Comparison of ENCODE assay signal across 8 cellular contexts in the genomic region with DNA sequence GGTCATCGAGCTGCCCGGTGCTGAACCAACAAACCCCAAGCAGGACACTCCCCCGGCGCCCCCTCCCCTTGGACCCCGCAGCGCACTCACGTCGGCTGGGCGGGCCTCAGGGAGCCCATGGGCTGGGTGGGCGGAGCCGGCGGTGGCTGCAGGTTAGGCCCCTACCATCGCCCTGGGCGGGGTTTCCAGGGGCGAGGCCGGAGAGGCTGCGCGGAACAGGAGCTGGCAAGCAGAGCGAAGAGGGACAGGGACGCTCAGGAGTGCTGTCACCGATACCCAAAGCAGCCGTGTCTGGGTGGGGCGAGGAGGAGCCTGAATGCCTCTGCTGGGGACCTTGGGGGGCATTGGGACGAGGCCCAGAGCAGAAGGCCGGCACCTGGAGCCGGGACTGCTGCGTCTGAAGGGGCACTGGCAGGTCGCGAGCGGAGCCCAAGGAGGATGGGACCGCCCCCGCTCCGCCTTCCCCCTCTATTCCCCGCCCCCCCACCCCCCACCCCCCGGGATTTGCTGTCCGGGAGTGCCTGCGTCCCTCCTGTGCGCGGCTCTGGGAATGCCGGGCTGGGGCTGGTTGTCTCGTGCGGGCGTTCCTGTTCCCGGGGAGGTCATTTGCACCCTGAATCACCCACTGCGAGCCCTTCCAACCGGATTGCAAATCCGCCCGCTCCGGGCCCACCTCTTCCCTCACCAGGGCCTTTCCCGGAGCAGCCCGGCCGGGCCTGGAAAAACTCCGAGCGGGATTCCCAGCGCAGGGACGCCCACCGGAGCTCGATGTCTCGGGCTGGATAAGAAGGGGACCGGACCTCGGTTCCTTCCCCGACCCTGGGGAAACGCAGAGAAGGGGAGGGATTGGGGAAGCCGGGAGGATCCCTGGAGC. TPM values are rescaled to one million over a fixed set of nuclear protein-coding genes. Genes with fewer than 3 reads are reported as not detected.
DNase-seq lines count a peak whose midpoint lies in the region; ATAC-seq, FAIRE-seq and TF ChIP-seq lines count a peak whose summit lies in the region.

No MANE protein-coding gene starts in this region.

- H3K9me3 Mint-ChIP-seq in activated T-cell treated with anti-CD3 and anti-CD28 coated beads, Interleukin-2, amount 50 U/mL, for 4 hours = no peaks in the 10 kb centered on the region

- no peaks in the 10 kb centered on the region for H4K20me1 ChIP-seq in neural cell (ENCODE audit: insufficient read depth)

- H3K36me3 ChIP-seq in neural cell (ENCODE audit: insufficient read depth, low read length) (no peaks in the 10 kb centered on the region), thoracic aorta (peaks cover 15% of the 10 kb centered on the region)

- peaks cover 23% of the 10 kb centered on the region for H3K4me1 Mint-ChIP-seq in activated T-cell treated with anti-CD3 and anti-CD28 coated beads, Interleukin-2, amount 50 U/mL, for 4 hours (ENCODE audit: low read depth)

- no peaks in the 10 kb centered on the region for H3K9me3 ChIP-seq in neural cell (ENCODE audit: low read length)
- H3K9me3 ChIP-seq in thoracic aorta = no peaks in the 10 kb centered on the region

- no peaks in the 10 kb centered on the region for H3K79me2 ChIP-seq in neural cell (replicated peaks; ENCODE audit: insufficient read depth, low read length)

- H3K4me3 ChIP-seq in AG09309 (ENCODE audit: control insufficient read depth, low read depth, low read length) (peak overlapping the region; percentile 50), neural cell (ENCODE audit: low read length) (peak overlapping the region; percentile 56), thoracic aorta (peak overlapping the region; percentile 74)

- no peaks in the 10 kb centered on the region for H3K36me3 Mint-ChIP-seq in activated T-cell treated with anti-CD3 and anti-CD28 coated beads, Interleukin-2, amount 50 U/mL, for 4 hours (ENCODE audit: insufficient read depth)

- no peaks in the 10 kb centered on the region for H3K27me3 Mint-ChIP-seq in activated T-cell treated with anti-CD3 and anti-CD28 coated beads, Interleukin-2, amount 50 U/mL, for 4 hours (ENCODE audit: low read depth)

- H3K27me3 ChIP-seq in neural cell (ENCODE audit: insufficient read depth, low read depth, low read length) (peaks cover 66% of the 10 kb centered on the region), thoracic aorta (replicated peaks; ENCODE audit: insufficient read depth) (no peaks in the 10 kb centered on the region)

- H3K4me1 ChIP-seq in thoracic aorta (ENCODE audit: control insufficient read depth in 1 of 2, low read depth in 2 of 2) = peaks cover 31 to 45% of the 10 kb centered on the region in 2 donors

- no peak overlapping the region for H3K4me2 ChIP-seq in neural cell (ENCODE audit: low read length)

- ATAC-seq in GM19043 (IDR thresholded peaks at IDR 0.05; ENCODE audit: low read depth, unreplicated experiment) (peak; percentile 47), thoracic aorta (ENCODE audit: insufficient number of reproducible peaks, low FRiP score, low read depth) (no peak)
- ATAC-seq in activated T-cell treated with anti-CD3 and anti-CD28 coated beads, Interleukin-2, amount 50 U/mL, for 4 hours = peak; percentile 71 to 74

- no peak for TF ChIP-seq RAD21 in neural cell (conservative IDR thresholded peaks at IDR 0.05)

- peak overlapping the region; percentile 76 for H3K4me3 Mint-ChIP-seq in activated T-cell treated with anti-CD3 and anti-CD28 coated beads, Interleukin-2, amount 50 U/mL, for 4 hours

- H3K27ac ChIP-seq in neural cell (ENCODE audit: low read length) = no peak overlapping the region
- H3K27ac ChIP-seq in thoracic aorta = no peak overlapping the region

- no peaks in the 10 kb centered on the region for H3K9me2 ChIP-seq in neural cell (ENCODE audit: insufficient read depth, low read length)

- TF ChIP-seq CTCF in AG09309 (IDR thresholded peaks at IDR 0.05; ENCODE audit: control insufficient read depth, insufficient read depth, low read depth, low read length, missing control alignments) (no peak), neural cell (IDR thresholded peaks at IDR 0.05; ENCODE audit: poor library complexity, severe bottlenecking) (no peak), thoracic aorta (IDR thresholded peaks at IDR 0.05) (no peak)

- H3K9ac ChIP-seq in neural cell (ENCODE audit: low read length) = no peak overlapping the region

- H3F3A ChIP-seq in neural cell (ENCODE audit: insufficient read depth, low read length, poor library complexity, severe bottlenecking) = no peaks in the 10 kb centered on the region

- FAIRE-seq in HTR-8/SVneo (lab: Jason Lieb, UNC) = peak; percentile 92

- no peak overlapping the region for H2AFZ ChIP-seq in neural cell (ENCODE audit: low read depth, low read length)

- TF ChIP-seq EP300 in neural cell (conservative IDR thresholded peaks at IDR 0.05; ENCODE audit: poor library complexity, severe bottlenecking) = no peak

- DNase-seq in AG09309 (ENCODE audit: low read depth) (no peak), HTR-8/SVneo (ENCODE audit: insufficient read length, low spot score) (peak; percentile 97), fibroblast of gingiva (ENCODE audit: low read depth) (peak; percentile 14), thoracic aorta (ENCODE audit: low spot score) (no peak)
- DNase-seq in activated T-cell treated with anti-CD3 and anti-CD28 coated beads, Interleukin-2, amount 50 U/mL, for 4 hours = peak; percentile 54

TF ChIP-seq in PFSK-1, 5 proteins besides CTCF, POLR2A, EP300 and RAD21 (continues in another document):
- TF ChIP-seq POLR2AphosphoS5 (IDR thresholded peaks at IDR 0.05; ENCODE audit: low read depth, low read length) = peak; percentile 54; the same call in 1 of the 2 replicates
- 0 out of 2 replicates have a peak, but pooled peaks have one; percentile 22 for TF ChIP-seq TAF1 (IDR thresholded peaks at IDR 0.05; ENCODE audit: borderline replicate concordance, insufficient read depth, low read length)
- no peak for TF ChIP-seq SIN3A (IDR thresholded peaks at IDR 0.05; ENCODE audit: borderline replicate concordance, insufficient read depth, low read length)

TF ChIP-seq in neural cell, 6 proteins besides CTCF, POLR2A, EP300 and RAD21:
- TF ChIP-seq SMC3 (conservative IDR thresholded peaks at IDR 0.05; ENCODE audit: poor library complexity) (no peak), EZH2 (IDR thresholded peaks at IDR 0.05; ENCODE audit: borderline replicate concordance, insufficient read depth, low read length, poor library complexity, severe bottlenecking) (peak; percentile 54)

RNA-seq across cellular contexts. Expression of a gene that starts 0.9 kb away (rescaled TPM):
- polyA plus RNA-seq in PFSK-1 (2012; ENCODE audit: insufficient read length, low read depth) = 11.5 TPM
- total RNA-seq in activated T-cell treated with anti-CD3 and anti-CD28 coated beads, Interleukin-2, amount 50 U/mL, for 4 hours = 10 to 100 TPM; 39.8 to 46.0 (median 44.2) TPM
- polyA plus RNA-seq in neural cell = 7.4 and 12.7 TPM in 2 replicates
- polyA minus RNA-seq in neural cell = 4.4 and 5.6 TPM in 2 replicates
- total RNA-seq in thoracic aorta = 10 to 100 TPM; 25.5 to 33.4 TPM

RNA-seq across cellular contexts. Expression of a gene that starts 58.8 kb away (rescaled TPM):
- polyA plus RNA-seq in PFSK-1 (2012; ENCODE audit: insufficient read length, low read depth) = 14.5 TPM
- 10 to 100 TPM; 26.2 to 32.4 (median 28.6) TPM for total RNA-seq in activated T-cell treated with anti-CD3 and anti-CD28 coated beads, Interleukin-2, amount 50 U/mL, for 4 hours
- 3.1 and 5.5 TPM in 2 replicates for polyA plus RNA-seq in neural cell
- 26.3 and 33.6 TPM in 2 replicates for polyA minus RNA-seq in neural cell
- total RNA-seq in thoracic aorta = 100 to 1,000 TPM in 1 of 2 donors, 10 to 100 TPM in 1; 64.3 to 134 TPM

Comparison
In these comparisons a context has a peak if more than half of its experiments do, and no peak if none do; other contexts are left out.
1. DNase-seq: peak in HTR-8/SVneo (single experiment), activated T-cell treated with anti-CD3 and anti-CD28 coated beads, Interleukin-2, amount 50 U/mL, for 4 hours (single experiment) and fibroblast of gingiva (single experiment); none in AG09309 (single experiment) and thoracic aorta (single experiment).
2. Peak in every context shown above with its lines, with median percentiles within 50 percentile points of each other: H3K4me3 ChIP-seq.